9 cellular contexts compared by ENCODE assay signal in the genomic region with DNA sequence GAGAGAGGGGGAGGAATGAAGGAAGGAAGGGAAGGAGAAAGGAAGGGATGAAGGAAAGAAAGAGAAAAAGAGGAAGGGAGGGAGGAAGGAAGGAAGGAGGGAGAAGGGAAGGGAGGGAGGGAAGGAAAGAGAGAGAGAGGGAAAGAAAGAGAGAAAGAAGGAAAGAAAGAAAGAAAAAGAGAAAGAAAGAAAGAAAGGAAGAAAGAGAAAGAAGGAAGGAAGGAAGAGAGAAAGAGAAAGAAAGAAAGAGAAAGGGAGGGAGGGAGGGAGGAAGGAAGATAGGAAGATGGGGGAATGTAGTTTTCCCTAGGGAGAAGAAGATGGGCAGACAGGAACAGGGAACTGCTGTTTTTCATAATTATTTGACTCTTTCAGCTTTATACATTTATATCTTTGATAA.
"Had no signal": no experiment of that assay in that cellular context is flagged by ENCODE, and none has a peak within 500 bp of the region (broad histone marks: within the 10 kb centered on the region; RNA-seq: fewer than 3 reads in every experiment).

No MANE protein-coding gene starts in this region.

- ATAC-seq: GM23338, HCT116 had no signal

- H3K9ac ChIP-seq: GM23248 had no signal

- H3K27ac ChIP-seq: GM23248 had no signal

- H3K4me3 Mint-ChIP-seq: GM23338, H9, HFFc6 had no signal

- H3K4me3 ChIP-seq: GM23248, GM23338, HAP-1 had no signal

- H3K36me3 ChIP-seq: HAP-1 had no signal

- H3K27ac Mint-ChIP-seq: GM23338, H9, HFFc6 had no signal

- H3K4me1 Mint-ChIP-seq: GM23338 had no signal

- DNase-seq: GM23248, GOT3, H7, H9, HCEC 1CT, HFFc6 had no signal

- H3K9me3 Mint-ChIP-seq: GM23338, H9, HFFc6 had no signal

- H2AFZ ChIP-seq: GM23248 had no signal

- H3K4me2 ChIP-seq: GM23338 had no signal

- H3K9me3 ChIP-seq: HAP-1 had no signal
